ENCODE assay signal across 14 cellular contexts in the genomic region with DNA sequence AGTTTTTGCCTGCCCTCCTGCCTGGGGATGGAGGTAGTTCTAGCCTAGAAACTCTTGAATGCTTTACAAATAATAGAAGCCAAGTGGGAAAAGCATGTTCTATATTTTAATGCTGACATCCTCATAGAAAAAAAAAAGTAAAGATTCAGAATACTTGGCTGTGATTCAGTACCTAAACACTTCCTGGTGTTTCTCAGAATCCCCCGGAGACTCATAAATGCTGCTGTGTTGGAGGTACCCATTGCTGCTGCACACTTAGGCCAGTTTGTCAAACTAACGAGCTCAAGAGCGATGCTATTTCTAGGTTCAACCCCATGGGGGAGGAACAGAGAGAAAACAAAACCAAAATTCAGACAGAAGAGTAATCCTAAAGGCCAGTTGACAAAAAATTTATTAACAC. TPM values are rescaled to one million over a fixed set of nuclear protein-coding genes. Genes with fewer than 3 reads are reported as not detected.
DNase-seq lines count a peak whose midpoint lies in the region; ATAC-seq and TF ChIP-seq lines count a peak whose summit lies in the region.
"Had no signal": no experiment of that assay in that cellular context is flagged by ENCODE, and none has a peak within 500 bp of the region (broad histone marks: within the 10 kb centered on the region; RNA-seq: fewer than 3 reads in every experiment).

No MANE protein-coding gene starts in this region.

- ATAC-seq in HG03196 (IDR thresholded peaks at IDR 0.05; ENCODE audit: unreplicated experiment), result no peak
- no peak for ATAC-seq in GM19397 (IDR thresholded peaks at IDR 0.05; ENCODE audit: unreplicated experiment)
- no peak for ATAC-seq in activated CD8-positive, alpha-beta memory T cell treated with anti-CD3 and anti-CD28 coated beads, Interleukin-2, amount 10 ng/mL, durations not matched to agents 7 days and 5 days
- ATAC-seq: WTC11 had no signal

- no peak overlapping the region for H3K27ac Mint-ChIP-seq in activated CD8-positive, alpha-beta memory T cell treated with anti-CD3 and anti-CD28 coated beads, Interleukin-2, amount 10 ng/mL, durations not matched to agents 7 days and 5 days
- H3K27ac Mint-ChIP-seq: IgD-negative memory B cell, WTC11 had no signal

- TF ChIP-seq CTCF in fibroblast of pulmonary artery (IDR thresholded peaks at IDR 0.05; ENCODE audit: low read length, missing control alignments), result no peak

- CTCF ChIA-PET in activated CD8-positive, alpha-beta memory T cell treated with anti-CD3 and anti-CD28 coated beads, Interleukin-2, amount 10 ng/mL, durations not matched to agents 7 days and 5 days (lab: Charles Lee), result interaction anchor here (1.4 kb wide), 1 partner anchor 34 kb away, joined by 3 read pairs; no protein-coding TSS in a partner anchor

- no peaks in the 10 kb centered on the region for H3K4me1 Mint-ChIP-seq in activated CD8-positive, alpha-beta memory T cell treated with anti-CD3 and anti-CD28 coated beads, Interleukin-2, amount 10 ng/mL, durations not matched to agents 7 days and 5 days
- H3K4me1 Mint-ChIP-seq: WTC11 had no signal

- H3K4me3 ChIP-seq in fibroblast of pulmonary artery (replicated peaks; ENCODE audit: low read depth, low read length), result no peak overlapping the region
- H3K4me3 ChIP-seq: thoracic aorta had no signal

- no peak overlapping the region for H3K4me3 Mint-ChIP-seq in activated CD8-positive, alpha-beta memory T cell treated with anti-CD3 and anti-CD28 coated beads, Interleukin-2, amount 10 ng/mL, durations not matched to agents 7 days and 5 days
- H3K4me3 Mint-ChIP-seq: IgD-negative memory B cell, WTC11 had no signal

- H3K36me3 Mint-ChIP-seq in activated CD8-positive, alpha-beta memory T cell treated with anti-CD3 and anti-CD28 coated beads, Interleukin-2, amount 10 ng/mL, durations not matched to agents 7 days and 5 days, result no peaks in the 10 kb centered on the region
- H3K36me3 Mint-ChIP-seq: WTC11 had no signal

- DNase-seq in NCI-H345 (lab: John Stamatoyannopoulos, UW) (peak; percentile 24), NCI-H345 treated with DMSO at 0.1 percent for 48 hours (lab: John Stamatoyannopoulos, UW; ENCODE audit: unreplicated experiment) (no peak), NCI-H2107 treated with DMSO at 0.1 percent for 48 hours (lab: John Stamatoyannopoulos, UW; ENCODE audit: unreplicated experiment) (peak; percentile 56), fibroblast of pulmonary artery (ENCODE audit: low read depth) (peak; percentile 38), GOT3 (lab: John Stamatoyannopoulos, UW) (no peak)
- no peak for DNase-seq in activated CD8-positive, alpha-beta memory T cell treated with anti-CD3 and anti-CD28 coated beads, Interleukin-2, amount 10 ng/mL, durations not matched to agents 7 days and 5 days
- DNase-seq: activated T-cell treated with anti-CD3 and anti-CD28 coated beads, Interleukin-2, amount 50 U/mL, for 1 hour; NCI-H510A; Right ventricle myocardium superior had no signal

- H3K9me3 Mint-ChIP-seq in activated CD8-positive, alpha-beta memory T cell treated with anti-CD3 and anti-CD28 coated beads, Interleukin-2, amount 10 ng/mL, durations not matched to agents 7 days and 5 days (ENCODE audit: low read depth), result no peaks in the 10 kb centered on the region
- H3K9me3 Mint-ChIP-seq: IgD-negative memory B cell, WTC11 had no signal

- H3K27me3 Mint-ChIP-seq in activated CD8-positive, alpha-beta memory T cell treated with anti-CD3 and anti-CD28 coated beads, Interleukin-2, amount 10 ng/mL, durations not matched to agents 7 days and 5 days, result peaks cover 14% of the 10 kb centered on the region

RNA-seq across cellular contexts. Expression of gene ZFP64, which starts 38.8 kb away (rescaled TPM):
- total RNA-seq in activated CD8-positive, alpha-beta memory T cell treated with anti-CD3 and anti-CD28 coated beads, Interleukin-2, amount 10 ng/mL, durations not matched to agents 7 days and 5 days, result 10 to 100 TPM; 11.3 to 11.5 TPM

Comparison
In these comparisons a context has a peak if more than half of its experiments do, and no peak if none do; other contexts are left out.
1. DNase-seq: peak in NCI-H345 (single experiment), NCI-H2107 treated with DMSO at 0.1 percent for 48 hours (single experiment) and fibroblast of pulmonary artery (single experiment); none in NCI-H345 treated with DMSO at 0.1 percent for 48 hours (single experiment), GOT3 (single experiment) and activated CD8-positive, alpha-beta memory T cell treated with anti-CD3 and anti-CD28 coated beads, Interleukin-2, amount 10 ng/mL, durations not matched to agents 7 days and 5 days (single experiment).